In genomic region chr5:136619556-136619955, GRCh38 we compare ENCODE assay signal across 22 cellular contexts.
"Had no signal": no experiment of that assay in that cellular context is flagged by ENCODE, and none has a peak within 500 bp of the region (broad histone marks: within the 10 kb centered on the region; RNA-seq: fewer than 3 reads in every experiment).

No MANE protein-coding gene starts in this region.

- H3K9me3 ChIP-seq: body of pancreas, colonic mucosa, gastroesophageal sphincter, heart right ventricle, left ventricle myocardium inferior, pancreas, right lobe of liver, suprapubic skin had no signal

- ATAC-seq: activated CD8-positive, alpha-beta memory T cell treated with anti-CD3 and anti-CD28 coated beads, Interleukin-2, amount 10 ng/mL, durations not matched to agents 7 days and 5 days; activated T-helper 17 cell treated with anti-CD3 and anti-CD28 coated beads, Interleukin-2, amount 50 U/mL, for 72 hours; body of pancreas; gastroesophageal sphincter; heart right ventricle; pancreas; stimulated activated naive CD8-positive, alpha-beta T cell treated with anti-CD3 and anti-CD28 coated beads, Interleukin-15, amount 100 ng/mL, for 72 hours had no signal

- H3K27ac ChIP-seq: body of pancreas, colonic mucosa, gastroesophageal sphincter, heart right ventricle, left ventricle myocardium inferior, pancreas, right lobe of liver, suprapubic skin had no signal

- DNase-seq: activated B cell treated with CpG ODN at 0.5 μM for 24 hours; activated CD4-positive, alpha-beta memory T cell treated with anti-CD3 and anti-CD28 coated beads, Interleukin-2, amount 10 ng/mL, durations not matched to agents 7 days and 5 days; activated CD4-positive, alpha-beta T cell treated with anti-CD3 and anti-CD28 coated beads for 48 hours; activated CD8-positive, alpha-beta memory T cell treated with anti-CD3 and anti-CD28 coated beads, Interleukin-2, amount 10 ng/mL, durations not matched to agents 7 days and 5 days; activated naive CD4-positive, alpha-beta T cell treated with Interleukin-2 at 50 U/mL for 16 hours; activated naive CD8-positive, alpha-beta T cell treated with anti-CD3 and anti-CD28 coated beads, Interleukin-2, amount 10 ng/mL, durations not matched to agents 7 days and 5 days; activated T-cell treated with anti-CD3 and anti-CD28 coated beads, Interleukin-2, amount 50 U/mL, for 1 hour; body of pancreas; central memory CD4-positive, alpha-beta T cell; colonic mucosa; heart right ventricle; immature natural killer cell; left ventricle myocardium inferior; naive thymus-derived CD4-positive, alpha-beta T cell; pancreas; right lobe of liver; small intestine; stimulated activated CD4-positive, alpha-beta T cell treated with anti-CD3 and anti-CD28 coated beads, Interleukin-4, amount 100 ng/mL, for 1 hour; stimulated activated naive CD8-positive, alpha-beta T cell treated with anti-CD3 and anti-CD28 coated beads, Interleukin-15, amount 100 ng/mL, for 72 hours had no signal

- H3K4me1 ChIP-seq: body of pancreas, colonic mucosa, gastroesophageal sphincter, heart right ventricle, left ventricle myocardium inferior, pancreas, right lobe of liver had no signal

- H3K36me3 ChIP-seq: colonic mucosa, gastroesophageal sphincter, heart right ventricle, left ventricle myocardium inferior, pancreas, right lobe of liver, suprapubic skin had no signal

- H3K4me3 ChIP-seq: body of pancreas, colonic mucosa, gastroesophageal sphincter, heart right ventricle, left ventricle myocardium inferior, pancreas, right lobe of liver, suprapubic skin had no signal

- H3K27me3 ChIP-seq: body of pancreas, colonic mucosa, gastroesophageal sphincter, pancreas, right lobe of liver, suprapubic skin had no signal
